Comparison of ENCODE assay signal across 29 cellular contexts in genomic region chr11:22133785-22134184, GRCh38. TPM values are rescaled to one million over a fixed set of nuclear protein-coding genes. Genes with fewer than 3 reads are reported as not detected.
"Had no signal": no experiment of that assay in that cellular context is flagged by ENCODE, and none has a peak within 500 bp of the region (broad histone marks: within the 10 kb centered on the region; RNA-seq: fewer than 3 reads in every experiment).

No MANE protein-coding gene starts in this region.

- H3K27ac Mint-ChIP-seq: naive thymus-derived CD8-positive, alpha-beta T cell; nephron; stimulated activated naive B cell treated with anti-CD40 and anti-IgM and Interleukin-4, amounts not matched to agents 10 μg/mL and 1 μg/mL and 100 μg/mL, for 72 hours had no signal

- H3K9me3 Mint-ChIP-seq: neural crest cell had no signal

- H3K4me3 ChIP-seq: left lung, lower lobe of right lung, pancreas, prostate gland, skin epidermis, stomach, testis, thyroid gland, transverse colon, upper lobe of left lung had no signal

- H3K4me1 Mint-ChIP-seq: naive thymus-derived CD8-positive, alpha-beta T cell; nephron; neural crest cell; stimulated activated naive B cell treated with anti-CD40 and anti-IgM and Interleukin-4, amounts not matched to agents 10 μg/mL and 1 μg/mL and 100 μg/mL, for 72 hours had no signal

- H3K4me3 Mint-ChIP-seq: naive thymus-derived CD8-positive, alpha-beta T cell; nephron; neural crest cell; stimulated activated naive B cell treated with anti-CD40 and anti-IgM and Interleukin-4, amounts not matched to agents 10 μg/mL and 1 μg/mL and 100 μg/mL, for 72 hours had no signal

- H3K27me3 Mint-ChIP-seq: naive thymus-derived CD8-positive, alpha-beta T cell had no signal

- H3K27ac ChIP-seq: left lung, lower lobe of right lung, pancreas, prostate gland, skin epidermis, stomach, testis, thyroid gland, transverse colon, upper lobe of left lung had no signal

- DNase-seq: hippocampal formation; left colon; left lung; lower lobe of right lung; mammary epithelial cell; mesenchymal stem cell; naive thymus-derived CD8-positive, alpha-beta T cell; nucleus accumbens; pancreas; posterior cingulate gyrus; retina; right cardiac atrium; stimulated activated CD4-positive, alpha-beta T cell treated with anti-CD3 and anti-CD28 coated beads, Interleukin-12 subunit alpha, Interleukin-12 subunit beta, amount 100 ng/mL, for 4 hours; stimulated activated CD4-positive, alpha-beta T cell treated with anti-CD3 and anti-CD28 coated beads, Interleukin-15, amount 100 ng/mL, for 24 hours; stimulated activated CD4-positive, alpha-beta T cell treated with anti-CD3 and anti-CD28 coated beads, Interleukin-2, amount 100 ng/mL, for 24 hours; stimulated activated CD4-positive, alpha-beta T cell treated with anti-CD3 and anti-CD28 coated beads, Interleukin-4, amount 100 ng/mL, for 1 hour; stimulated activated naive B cell treated with anti-CD40 and anti-IgM and Interleukin-4, amounts not matched to agents 10 μg/mL and 1 μg/mL and 100 μg/mL, for 72 hours; stimulated activated naive CD8-positive, alpha-beta T cell treated with anti-CD3 and anti-CD28 coated beads, Interleukin-15, Interleukin-2, amounts not matched to agents 100 U/mL and 50 U/mL, for 24 hours; stomach; testis; thyroid gland; transverse colon; upper lobe of left lung had no signal

- FAIRE-seq: keratinocyte, pancreas, urothelium cell line had no signal

- H3K9me3 ChIP-seq: lower lobe of right lung, pancreas, prostate gland, testis, thyroid gland, transverse colon, upper lobe of left lung had no signal

- H3K4me1 ChIP-seq: left lung, lower lobe of right lung, pancreas, prostate gland, stomach, testis, thyroid gland, transverse colon, upper lobe of left lung had no signal

- H3K36me3 ChIP-seq: left lung, lower lobe of right lung, pancreas, prostate gland, stomach, thyroid gland, transverse colon, upper lobe of left lung had no signal

- H3K36me3 Mint-ChIP-seq: naive thymus-derived CD8-positive, alpha-beta T cell; stimulated activated naive B cell treated with anti-CD40 and anti-IgM and Interleukin-4, amounts not matched to agents 10 μg/mL and 1 μg/mL and 100 μg/mL, for 72 hours had no signal

RNA-seq across cellular contexts. Expression of gene ANO5, which starts 59.1 kb away (rescaled TPM):
- polyA plus RNA-seq: keratinocyte, mammary epithelial cell had no signal
